9 cellular contexts compared by ENCODE assay signal in the genomic region with DNA sequence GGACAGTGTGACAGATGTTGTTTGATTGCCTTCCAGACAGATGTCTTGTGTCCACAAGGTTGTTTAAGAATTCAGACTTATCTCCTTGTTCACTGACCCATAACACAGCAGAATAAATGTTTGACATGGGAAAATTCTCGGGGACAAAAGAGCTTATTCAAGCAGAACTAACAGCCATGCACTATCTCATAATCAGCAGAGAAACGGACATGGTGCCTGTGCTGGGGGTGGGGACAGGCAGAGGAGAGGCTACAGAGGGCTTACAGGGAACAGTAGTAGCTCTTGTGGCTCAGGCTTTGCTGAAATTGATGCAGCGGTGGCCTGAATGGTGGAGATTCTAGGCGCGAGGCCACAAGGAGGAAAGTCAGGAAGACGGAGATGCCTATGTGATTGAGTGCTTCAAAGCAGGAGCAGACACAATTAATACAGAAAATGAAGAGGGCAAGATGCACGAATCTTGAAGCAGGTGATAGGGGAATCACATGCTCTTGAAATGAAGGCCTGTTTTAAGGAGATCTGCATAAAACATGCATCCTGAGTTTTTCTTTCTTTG.
DNase-seq lines count a peak whose midpoint lies in the region; ATAC-seq and TF ChIP-seq lines count a peak whose summit lies in the region.
"Had no signal": no experiment of that assay in that cellular context is flagged by ENCODE, and none has a peak within 500 bp of the region (broad histone marks: within the 10 kb centered on the region; RNA-seq: fewer than 3 reads in every experiment).

No MANE protein-coding gene starts in this region.

- DNase-seq in NCI-H2107 treated with DMSO at 0.1 percent for 48 hours (lab: John Stamatoyannopoulos, UW; ENCODE audit: unreplicated experiment) (peak; percentile 19), NCI-H2107 (lab: John Stamatoyannopoulos, UW) (no peak), posterior vena cava (ENCODE audit: low spot score) (peak; percentile 42), NCI-H128 (lab: John Stamatoyannopoulos, UW; ENCODE audit: unreplicated experiment) (no peak), T-helper 2 cell (no peak)
- DNase-seq in stimulated activated CD4-positive, alpha-beta T cell treated with anti-CD3 and anti-CD28 coated beads, Interleukin-4, amount 100 ng/mL, for 24 hours: no peak
- DNase-seq: caudate nucleus had no signal

- H3K36me3 ChIP-seq in OCI-LY1 (ENCODE audit: insufficient read depth, low read length): no peaks in the 10 kb centered on the region

- no peak overlapping the region for H3K9ac ChIP-seq in OCI-LY1 (ENCODE audit: low read length)

- TF ChIP-seq CTCF in OCI-LY1 (IDR thresholded peaks at IDR 0.05; ENCODE audit: low read length): no peak

- H4K20me1 ChIP-seq in OCI-LY1 (ENCODE audit: insufficient read depth, low read length): no peaks in the 10 kb centered on the region

- peak; percentile 70 for ATAC-seq in HG02623 (IDR thresholded peaks at IDR 0.05; ENCODE audit: unreplicated experiment)

- H3K4me1 ChIP-seq in OCI-LY1 (ENCODE audit: insufficient read depth, low read length, severe bottlenecking): peaks cover 9% of the 10 kb centered on the region

- H3F3A ChIP-seq in OCI-LY1 (ENCODE audit: insufficient read depth, low read length): no peaks in the 10 kb centered on the region

- no peaks in the 10 kb centered on the region for H3K27me3 ChIP-seq in OCI-LY1 (ENCODE audit: insufficient read depth, low read length)

- H3K9me2 ChIP-seq in OCI-LY1 (ENCODE audit: low read depth, low read length): no peaks in the 10 kb centered on the region

- no peak overlapping the region for H3K4me3 ChIP-seq in OCI-LY1 (ENCODE audit: low read depth, low read length, poor library complexity, severe bottlenecking)

- H3K9me3 ChIP-seq in OCI-LY1 (ENCODE audit: low read length): no peaks in the 10 kb centered on the region

- peak overlapping the region; percentile 74; the same call in 1 of the 2 replicates for H2AFZ ChIP-seq in OCI-LY1 (ENCODE audit: low read length)

- no peaks in the 10 kb centered on the region for H3K79me2 ChIP-seq in OCI-LY1 (ENCODE audit: insufficient read depth, low read length)

- H3K27ac ChIP-seq in OCI-LY1 (ENCODE audit: low read depth, low read length, poor library complexity, severe bottlenecking): no peak overlapping the region

- intact Hi-C loops in posterior vena cava (cut with DNase I): no loop called here

- H3K4me2 ChIP-seq in OCI-LY1 (ENCODE audit: low read length): no peak overlapping the region

Comparison
In these comparisons a context has a peak if more than half of its experiments do, and no peak if none do; other contexts are left out.
1. DNase-seq: peak in NCI-H2107 treated with DMSO at 0.1 percent for 48 hours (single experiment) and posterior vena cava (single experiment); none in NCI-H2107 (single experiment), stimulated activated CD4-positive, alpha-beta T cell treated with anti-CD3 and anti-CD28 coated beads, Interleukin-4, amount 100 ng/mL, for 24 hours (single experiment), NCI-H128 (single experiment) and T-helper 2 cell (0 of 5).